ENCODE assay signal across 8 cellular contexts in the genomic region with DNA sequence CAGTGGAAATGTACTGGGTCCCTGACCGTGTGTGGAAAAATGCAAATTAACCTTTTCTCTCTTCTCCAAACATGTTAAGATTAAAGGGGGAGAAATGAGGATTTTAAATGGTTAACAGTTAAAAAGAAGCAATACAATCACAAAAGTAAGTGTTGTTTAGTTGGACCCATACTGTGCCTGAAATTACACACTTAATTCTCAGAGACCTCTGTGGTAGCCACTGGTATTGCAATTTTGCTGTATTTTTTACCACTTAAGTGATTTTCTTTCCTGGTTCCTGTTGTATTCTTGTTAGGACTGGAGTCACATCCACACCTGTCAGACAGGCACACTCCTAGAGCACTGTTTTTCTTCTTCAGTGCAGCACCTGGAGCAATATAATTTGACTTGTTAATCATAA.
DNase-seq lines count a peak whose midpoint lies in the region; ATAC-seq and TF ChIP-seq lines count a peak whose summit lies in the region.

No MANE protein-coding gene starts in this region.

- no peak overlapping the region for H3K27ac ChIP-seq in dorsolateral prefrontal cortex

- peak; percentile 28 for TF ChIP-seq CTCF in AG09319 (IDR thresholded peaks at IDR 0.05; ENCODE audit: low read depth, low read length)
- peak in 35 of 56 donors; percentile 9 to 55 (median 27) for TF ChIP-seq CTCF in dorsolateral prefrontal cortex (IDR thresholded peaks at IDR 0.05 in 54 of 56, conservative IDR thresholded peaks at IDR 0.05 in 2 of 56; ENCODE audit: low read depth in 1 of 56, partially characterized antibody in 56 of 56)

- H3K27me3 ChIP-seq in dorsolateral prefrontal cortex, result no peaks in the 10 kb centered on the region

- DNase-seq in AG09319 (ENCODE audit: extremely low read depth, low read depth) (no peak), dorsolateral prefrontal cortex (no peak), NCI-H345 (lab: John Stamatoyannopoulos, UW) (no peak), left lobe of liver (ENCODE audit: low spot score) (no peak), ureter (ENCODE audit: low spot score) (no peak), NCI-H1436 (lab: John Stamatoyannopoulos, UW) (no peak)
- peak; percentile 26 for DNase-seq in Jurkat, Clone E6-1 (ENCODE audit: low read depth, low spot score)

- no peak overlapping the region for H3K4me3 ChIP-seq in Jurkat, Clone E6-1 (ENCODE audit: low read length)
- H3K4me3 ChIP-seq in dorsolateral prefrontal cortex, result no peak overlapping the region

- intact Hi-C loops in dorsolateral prefrontal cortex (cut with DNase I), result no loop called here

- ATAC-seq in GM19351 (IDR thresholded peaks at IDR 0.05; ENCODE audit: unreplicated experiment), result peak; percentile 71
- ATAC-seq in left lobe of liver, result no peak
